10 cellular contexts compared by ENCODE assay signal in genomic region chr19:38718747-38719543, GRCh38. TPM values are rescaled to one million over a fixed set of nuclear protein-coding genes. Genes with fewer than 3 reads are reported as not detected.
DNase-seq lines count a peak whose midpoint lies in the region; FAIRE-seq and TF ChIP-seq lines count a peak whose summit lies in the region.
"Had no signal": no experiment of that assay in that cellular context is flagged by ENCODE, and none has a peak within 500 bp of the region (broad histone marks: within the 10 kb centered on the region; RNA-seq: fewer than 3 reads in every experiment).

No MANE protein-coding gene starts in this region.

- no peak overlapping the region for H3K4me3 Mint-ChIP-seq in nephron
- H3K4me3 Mint-ChIP-seq: activated T-cell treated with anti-CD3 and anti-CD28 coated beads, Interleukin-2, amount 50 U/mL, for 4 hours had no signal

- H4K20me1 ChIP-seq in fibroblast of lung (ENCODE audit: control insufficient read depth, extremely low read depth, insufficient read depth, low read length): no peaks in the 10 kb centered on the region

- H3K4me1 Mint-ChIP-seq in nephron: peaks cover 22% of the 10 kb centered on the region

- peaks cover 33% of the 10 kb centered on the region for H3K79me2 ChIP-seq in fibroblast of lung (ENCODE audit: control insufficient read depth, insufficient read depth, low read length)

- no peak overlapping the region for H2AFZ ChIP-seq in fibroblast of lung (ENCODE audit: low read length)

- H3K27me3 ChIP-seq in AG04450 (ENCODE audit: control insufficient read depth, insufficient read depth, low read length) (no peaks in the 10 kb centered on the region), fibroblast of lung (ENCODE audit: control insufficient read depth, insufficient read depth, low read length) (no peaks in the 10 kb centered on the region), colonic mucosa (no peaks in the 10 kb centered on the region)

- FAIRE-seq in RCC 7860 (lab: Jason Lieb, UNC): peak; percentile 55

- H3K4me2 ChIP-seq in fibroblast of lung (ENCODE audit: extremely low read depth, insufficient read depth, low read length): no peak overlapping the region

- POLR2A ChIA-PET in AG04450 (lab: Yijun Ruan, JAX): interaction anchor here (0.7 to 1.3 kb wide), 3 partner anchors 41 to 72 kb away, joined by 3 to 9 read pairs (median 3); partner anchors contain the start of gene ACTN4

- no peak for DNase-seq in AG04450 (ENCODE audit: low read depth, low spot score)
- DNase-seq in RCC 7860 (ENCODE audit: low spot score): peak; percentile 68
- peak; percentile 57 to 76 for DNase-seq in fibroblast of lung (ENCODE audit: low read depth in 2 of 2)
- no peak for DNase-seq in AML-193 (lab: John Stamatoyannopoulos, UW)
- no peak for DNase-seq in NCI-H774 (lab: John Stamatoyannopoulos, UW)
- no peak for DNase-seq in colonic mucosa
- no peak for DNase-seq in stimulated activated CD4-positive, alpha-beta T cell treated with anti-CD3 and anti-CD28 coated beads, Interleukin-1b, Interleukin-23, amount 100 ng/mL, for 48 hours
- DNase-seq: activated T-cell treated with anti-CD3 and anti-CD28 coated beads, Interleukin-2, amount 50 U/mL, for 4 hours had no signal

- H3K27me3 Mint-ChIP-seq in nephron (ENCODE audit: low read depth): no peaks in the 10 kb centered on the region

- H3K4me1 ChIP-seq in fibroblast of lung (ENCODE audit: control insufficient read depth, extremely low read depth, insufficient read depth, low read length) (peaks cover 11% of the 10 kb centered on the region), colonic mucosa (no peaks in the 10 kb centered on the region)

- intact Hi-C loops in colonic mucosa (cut with DNase I): no loop called here

- peaks cover 33% of the 10 kb centered on the region for H3K36me3 Mint-ChIP-seq in nephron (ENCODE audit: low read depth)

- H3K4me3 ChIP-seq in AG04450 (ENCODE audit: low read depth, low read length) (no peak overlapping the region), fibroblast of lung (replicated peaks in 1 of 4; ENCODE audit: control extremely low read depth in 1 of 4, insufficient read depth in 1 of 4, low read depth in 3 of 4, low read length in 4 of 4) (no peak overlapping the region), colonic mucosa (no peak overlapping the region)

- H3K27ac ChIP-seq in AG04450 (ENCODE audit: low read depth, low read length) (peak overlapping the region; percentile 21), fibroblast of lung (ENCODE audit: insufficient read depth, low read length) (peak overlapping the region; percentile 34), colonic mucosa (no peak overlapping the region)

- TF ChIP-seq CTCF in AG04450 (IDR thresholded peaks at IDR 0.05; ENCODE audit: low read depth, low read length) (peak; percentile 43), fibroblast of lung (conservative IDR thresholded peaks at IDR 0.05 in 1 of 2, IDR thresholded peaks at IDR 0.05 in 1 of 2; ENCODE audit: low read depth in 1 of 2, low read length in 2 of 2) (peak in 1 of 2 donors; percentile 47), nephron (IDR thresholded peaks at IDR 0.05; ENCODE audit: unreplicated experiment in 3 of 3) (peak in 2 of 3 experiments; percentile 27 to 36), colonic mucosa (IDR thresholded peaks at IDR 0.05) (no peak)

- H3K9me3 ChIP-seq in AG04450 (ENCODE audit: control insufficient read depth, insufficient read depth, low read length) (no peaks in the 10 kb centered on the region; the same call in 1 of the 2 replicates), fibroblast of lung (ENCODE audit: control insufficient read depth, insufficient read depth, low read depth, low read length) (no peaks in the 10 kb centered on the region), colonic mucosa (no peaks in the 10 kb centered on the region)

- peak overlapping the region; percentile 31 to 55 (median 51) for H3K27ac Mint-ChIP-seq in nephron

- no peaks in the 10 kb centered on the region for H3K9me3 Mint-ChIP-seq in nephron
- H3K9me3 Mint-ChIP-seq: activated T-cell treated with anti-CD3 and anti-CD28 coated beads, Interleukin-2, amount 50 U/mL, for 4 hours had no signal

- H3K36me3 ChIP-seq in fibroblast of lung (ENCODE audit: control insufficient read depth, insufficient read depth, low read length): peaks cover 65% of the 10 kb centered on the region
- peaks cover 83% of the 10 kb centered on the region for H3K36me3 ChIP-seq in colonic mucosa

- H3K9ac ChIP-seq in fibroblast of lung (ENCODE audit: insufficient read depth, low read length) (peak overlapping the region; percentile 37), colonic mucosa (ENCODE audit: low read depth in 2 of 2, low read length in 2 of 2) (peak overlapping the region in 1 of 2 donors; percentile 7)

- CTCF ChIA-PET in AG04450 (lab: Charles Lee): interaction anchor here (1.1 to 1.4 kb wide), 2 partner anchors 81 to 83 kb away, joined by 3 read pairs; no protein-coding TSS in a partner anchor

RNA-seq across cellular contexts. Expression of gene CAPN12, which starts 25.3 kb away (rescaled TPM):
- polyA plus RNA-seq in AG04450 (2011; rRNA removed) (0.66 and 0.69 TPM in 2 replicates), fibroblast of lung (0.07 and 0.20 TPM in 2 replicates)
- not detected in 2 replicates for polyA minus RNA-seq in AG04450 (2011; rRNA and poly(A)+ RNA removed)
- total RNA-seq in fibroblast of lung (0.26 and 0.50 TPM in 2 replicates), colonic mucosa (1 to 10 TPM; 5.2 to 5.7 TPM)
- 0.05 TPM in 1 of 2 replicates, not detected in the other for polyA plus RNA-seq in fibroblast of lung (2012)
- not detected in 2 replicates for polyA minus RNA-seq in fibroblast of lung (ENCODE audit: low replicate concordance)
- total RNA-seq: Daoy had no signal

RNA-seq across cellular contexts. Expression of gene LGALS7, which starts 54.4 kb away (rescaled TPM):
- not detected in 2 replicates for polyA plus RNA-seq in AG04450 (2011; rRNA removed)
- not detected in 2 replicates for polyA minus RNA-seq in AG04450 (2011; rRNA and poly(A)+ RNA removed)
- total RNA-seq in fibroblast of lung: not detected in 2 replicates
- not detected in 2 replicates for polyA plus RNA-seq in fibroblast of lung
- not detected in 2 replicates for polyA plus RNA-seq in fibroblast of lung (2012)
- not detected in 2 replicates for polyA minus RNA-seq in fibroblast of lung (ENCODE audit: low replicate concordance)
- not detected for total RNA-seq in colonic mucosa
- total RNA-seq: activated T-cell treated with anti-CD3 and anti-CD28 coated beads, Interleukin-2, amount 50 U/mL, for 4 hours; Daoy had no signal

Comparison
In these comparisons a context has a peak if more than half of its experiments do, and no peak if none do; other contexts are left out.
1. DNase-seq: peak in RCC 7860 (single experiment) and fibroblast of lung (2 of 2); none in AG04450 (single experiment), AML-193 (0 of 2), NCI-H774 (single experiment), colonic mucosa (single experiment) and stimulated activated CD4-positive, alpha-beta T cell treated with anti-CD3 and anti-CD28 coated beads, Interleukin-1b, Interleukin-23, amount 100 ng/mL, for 48 hours (single experiment).